16 cellular contexts compared by ENCODE assay signal in the genomic region with DNA sequence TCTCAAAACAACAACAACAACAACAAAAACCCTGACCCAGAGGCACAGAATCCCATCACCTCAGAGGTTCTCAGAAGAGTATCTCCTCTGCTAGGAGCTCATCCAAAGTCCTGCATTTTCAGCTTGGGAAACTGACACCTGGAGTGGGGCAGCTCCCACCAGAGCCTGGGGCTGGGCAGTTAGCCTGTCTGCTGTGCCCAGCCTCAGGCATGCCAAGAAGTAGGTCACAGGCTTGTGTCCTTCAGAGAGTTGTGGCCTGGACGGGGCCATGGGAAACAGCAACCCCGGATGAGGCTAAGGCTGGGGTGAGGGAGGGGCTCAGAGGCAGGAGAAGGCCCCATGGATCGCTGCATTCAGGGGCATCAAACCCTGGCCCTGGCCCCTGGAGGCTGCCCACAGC.
"Had no signal": no experiment of that assay in that cellular context is flagged by ENCODE, and none has a peak within 500 bp of the region (broad histone marks: within the 10 kb centered on the region; RNA-seq: fewer than 3 reads in every experiment).

No MANE protein-coding gene starts in this region.

- ATAC-seq: esophagus mucosa, natural killer cell, sciatic nerve had no signal

- DNase-seq: activated CD4-positive, CD25-positive, alpha-beta regulatory T cell treated with anti-CD3 and anti-CD28 coated beads, Interleukin-2, amount 50 U/mL, for 72 hours; activated effector memory CD4-positive, alpha-beta T cell treated with anti-CD3 and anti-CD28 coated beads, Interleukin-2, amount 50 U/mL, for 16 hours; activated T-cell treated with anti-CD3 and anti-CD28 coated beads, Interleukin-2, amount 50 U/mL, for 24 hours; hippocampal formation; kidney; mesenchymal stem cell; natural killer cell; nucleus accumbens; spleen; T-helper 1 cell; T1000; thyroid gland; uterus had no signal

- H3K36me3 Mint-ChIP-seq: natural killer cell had no signal

- H3K27ac Mint-ChIP-seq: activated T-cell treated with anti-CD3 and anti-CD28 coated beads, Interleukin-2, amount 50 U/mL, for 24 hours; natural killer cell had no signal

- H3K9me3 Mint-ChIP-seq: activated T-cell treated with anti-CD3 and anti-CD28 coated beads, Interleukin-2, amount 50 U/mL, for 24 hours; natural killer cell had no signal

- H3K9me3 ChIP-seq: ascending aorta, spleen, thyroid gland, uterus had no signal

- H3K27ac ChIP-seq: ascending aorta, spleen, thyroid gland, uterus had no signal

- H3K4me3 ChIP-seq: ascending aorta, thyroid gland, uterus had no signal

- H3K27me3 ChIP-seq: ascending aorta, spleen, thyroid gland had no signal

- H3K36me3 ChIP-seq: uterus had no signal
